8 cellular contexts compared by ENCODE assay signal in genomic region chr12:81610955-81611889, GRCh38.
DNase-seq lines count a peak whose midpoint lies in the region; ATAC-seq, FAIRE-seq and TF ChIP-seq lines count a peak whose summit lies in the region.

No MANE protein-coding gene starts in this region.

- no peaks in the 10 kb centered on the region for H3K27me3 ChIP-seq in Caco-2 (replicated peaks; ENCODE audit: control insufficient read depth, insufficient read depth, low read length)
- H3K27me3 ChIP-seq in H1 (replicated peaks in 1 of 4; ENCODE audit: control insufficient read depth in 3 of 4, extremely low read depth in 1 of 4, insufficient read depth in 3 of 4, low read length in 3 of 4) = no peaks in the 10 kb centered on the region

- no peaks in the 10 kb centered on the region for H3K23me2 ChIP-seq in H1 (ENCODE audit: low read depth, low read length)

- intact Hi-C loops in Caco-2 (cut with micrococcal nuclease; ENCODE audit: unreplicated experiment) = loop anchor here (1.0 kb wide), 1 partner anchor 16 kb away; no protein-coding TSS in a partner anchor

- no peak overlapping the region for H3K56ac ChIP-seq in H1 (replicated peaks; ENCODE audit: insufficient read length, low read depth, low read length)

- no peaks in the 10 kb centered on the region for H3K36me3 Mint-ChIP-seq in Caco-2 (ENCODE audit: insufficient read depth, unreplicated experiment)

- TF ChIP-seq POLR2A in H1 (IDR thresholded peaks at IDR 0.05; ENCODE audit: control extremely low read depth in 1 of 2, low read depth in 2 of 2, low read length in 2 of 2) = no peak

- H3K79me1 ChIP-seq in H1 (ENCODE audit: low read depth, low read length) = no peaks in the 10 kb centered on the region

- H3K4me1 Mint-ChIP-seq in Caco-2 (ENCODE audit: low read depth, unreplicated experiment) = no peaks in the 10 kb centered on the region

- no peak overlapping the region for H2BK5ac ChIP-seq in H1 (ENCODE audit: low read depth, low read length)

- H4K5ac ChIP-seq in H1 (ENCODE audit: insufficient read length, low read depth, low read length) = no peak overlapping the region

- TF ChIP-seq EP300 in H1 (IDR thresholded peaks at IDR 0.05; ENCODE audit: borderline replicate concordance in 1 of 2, low read depth in 2 of 2, low read length in 2 of 2) = no peak

- H3K36me3 ChIP-seq in Caco-2 (ENCODE audit: control insufficient read depth, insufficient read depth, low read length) (no peaks in the 10 kb centered on the region), H1 (ENCODE audit: control insufficient read depth in 2 of 4, insufficient read depth in 4 of 4, low read length in 3 of 4) (no peaks in the 10 kb centered on the region)

- peak in 1 of 2 experiments; percentile 24 for DNase-seq in Caco-2
- peak; percentile 8 to 54 for DNase-seq in Kasumi-1 (lab: John Stamatoyannopoulos, UW)
- peak in 1 of 2 experiments; percentile 45 for DNase-seq in H1 (ENCODE audit: low read depth in 1 of 2, low spot score in 2 of 2)
- DNase-seq in substantia nigra (lab: John Stamatoyannopoulos, UW) = no peak
- DNase-seq in cortex of kidney (lab: John Stamatoyannopoulos, UW) = no peak

- no peak overlapping the region for H3K4me3 Mint-ChIP-seq in Caco-2 (ENCODE audit: unreplicated experiment)

- no peak overlapping the region for H2BK20ac ChIP-seq in H1 (ENCODE audit: low read length)

- no peaks in the 10 kb centered on the region for H3K79me2 ChIP-seq in H1 (ENCODE audit: control insufficient read depth in 1 of 2, insufficient read depth in 2 of 2, low read length in 2 of 2)

- no peak overlapping the region for H3K18ac ChIP-seq in H1 (ENCODE audit: extremely low read depth, low read length)

- H2AFZ ChIP-seq in H1 (ENCODE audit: low read length) = peak overlapping the region; percentile 99; the same call in 1 of the 2 replicates

- no peaks in the 10 kb centered on the region for H4K20me1 ChIP-seq in H1 (replicated peaks in 1 of 2; ENCODE audit: control insufficient read depth in 1 of 2, insufficient read depth in 2 of 2, low read length in 2 of 2)

- 85% methylated on average over 18 of the region's 18 CpGs; no CpG with 5 or more reads in 1 of the 2 experiments for WGBS in H1 (ENCODE audit: extremely low coverage in 1 of 2, insufficient coverage in 1 of 2, insufficient read length in 1 of 2, insufficient replicate concordance in 2 of 2, low coverage in 1 of 2, low lambda C conversion rate in 2 of 2, missing lambda C conversion rate in 1 of 2), 2 experiments

- H3K9me3 Mint-ChIP-seq in Caco-2 (ENCODE audit: unreplicated experiment) = no peaks in the 10 kb centered on the region

- H3K4me2 ChIP-seq in H1 (ENCODE audit: insufficient read depth in 1 of 2, low read depth in 2 of 2, low read length in 2 of 2) = no peak overlapping the region

- TF ChIP-seq RAD21 in H1 (IDR thresholded peaks at IDR 0.05 in 1 of 2, conservative IDR thresholded peaks at IDR 0.05 in 1 of 2; ENCODE audit: low read depth in 2 of 2, low read length in 2 of 2) = peak; percentile 57

- no peak overlapping the region for H2AK5ac ChIP-seq in H1 (ENCODE audit: low read depth, low read length)

- no peak overlapping the region for H3K9ac ChIP-seq in H1 (replicated peaks in 1 of 4; ENCODE audit: extremely low read depth in 1 of 4, low read depth in 3 of 4, low read length in 3 of 4)

- H3K27me3 Mint-ChIP-seq in Caco-2 (ENCODE audit: insufficient read depth, unreplicated experiment) = peaks cover 3% of the 10 kb centered on the region

- no TSS peak for BruUV-seq in Caco-2 (replicated peaks; lab: Mats Ljungman, UMichigan)

- H3K9me3 ChIP-seq in Caco-2 (no peaks in the 10 kb centered on the region), H1 (ENCODE audit: insufficient read depth in 2 of 2, low read depth in 1 of 2, low read length in 1 of 2) (no peaks in the 10 kb centered on the region)

- H4K8ac ChIP-seq in H1 (ENCODE audit: extremely low read depth, insufficient read depth, low read length) = peak overlapping the region; percentile 86; the same call in 1 of the 2 replicates

- H3K23ac ChIP-seq in H1 (ENCODE audit: insufficient read length) = no peak overlapping the region

- H3K4me1 ChIP-seq in Caco-2 = no peaks in the 10 kb centered on the region
- H3K4me1 ChIP-seq in H1 (replicated peaks in 1 of 4; ENCODE audit: control insufficient read depth in 3 of 4, insufficient read depth in 4 of 4, low read length in 3 of 4) = no peaks in the 10 kb centered on the region; a peak in 1 of 7 replicates

- peak; percentile 48 to 49 for TF ChIP-seq CTCF in Caco-2 (IDR thresholded peaks at IDR 0.05; ENCODE audit: insufficient read depth in 1 of 2, low read depth in 1 of 2, low read length in 1 of 2, severe bottlenecking in 1 of 2, unreplicated experiment in 1 of 2)
- TF ChIP-seq CTCF in H1 (IDR thresholded peaks at IDR 0.05; ENCODE audit: control extremely low read depth in 1 of 3, insufficient read depth in 1 of 3, low read depth in 1 of 3, low read length in 3 of 3) = peak in 2 of 3 experiments; percentile 32 to 47; a peak in 2 of 4 replicates

- H3K27ac ChIP-seq in H1 (ENCODE audit: low read depth, low read length) (no peak overlapping the region), substantia nigra (ENCODE audit: low read depth, low read length, poor library complexity, severe bottlenecking) (no peak overlapping the region)

- H2BK120ac ChIP-seq in H1 (replicated peaks; ENCODE audit: low read depth, low read length) = no peak overlapping the region

- CTCF ChIA-PET in Caco-2 (lab: Charles Lee) = interaction anchor here (1.7 kb wide), 1 partner anchor 10 kb away, joined by 8 read pairs; no protein-coding TSS in a partner anchor
- CTCF ChIA-PET in H1 (lab: Charles Lee; ENCODE audit: partially characterized antibody) = interaction anchor here (0.6 to 2.8 kb wide), 26 partner anchors 9 to 747 kb away, joined by 3 to 21 read pairs (median 4); partner anchors contain the start of genes CCDC59 and METTL25

- H3K27ac Mint-ChIP-seq in Caco-2 (ENCODE audit: unreplicated experiment) = no peak overlapping the region

- POLR2A ChIA-PET in Caco-2 (lab: Charles Lee) = no interaction called here
- POLR2A ChIA-PET in H1 (lab: Charles Lee; ENCODE audit: partially characterized antibody) = interaction anchor here (1.2 kb wide), 1 partner anchor 11 kb away, joined by 3 read pairs; no protein-coding TSS in a partner anchor

- H3K14ac ChIP-seq in H1 (ENCODE audit: insufficient read length) = no peak overlapping the region

- H2BK12ac ChIP-seq in H1 (ENCODE audit: low read depth, low read length) = no peak overlapping the region

- no peak overlapping the region for H2BK15ac ChIP-seq in H1 (ENCODE audit: low read length)

- peak; percentile 79 for ATAC-seq in GM19328 (IDR thresholded peaks at IDR 0.05; ENCODE audit: unreplicated experiment)
- no peak for ATAC-seq in GM21528 (IDR thresholded peaks at IDR 0.05; ENCODE audit: low FRiP score, unreplicated experiment)
- no peak for ATAC-seq in HG03196 (IDR thresholded peaks at IDR 0.05; ENCODE audit: unreplicated experiment)

- H3K4me3 ChIP-seq in Caco-2 (ENCODE audit: low read depth, low read length) = no peak overlapping the region
- no peak overlapping the region for H3K4me3 ChIP-seq in H1 (ENCODE audit: extremely low read depth in 1 of 4, insufficient read depth in 2 of 4, low read depth in 3 of 4, low read length in 4 of 4)

- H3K4ac ChIP-seq in H1 (replicated peaks; ENCODE audit: insufficient read length, low read depth, low read length) = no peak overlapping the region

- peak; percentile 28 for FAIRE-seq in H1 (lab: Jason Lieb, UNC)

- no peak overlapping the region for H4K91ac ChIP-seq in H1 (replicated peaks; ENCODE audit: insufficient read length, low read length)

TF ChIP-seq in H1, 55 proteins besides CTCF, POLR2A, EP300 and RAD21:
- no peak for TF ChIP-seq TEAD4 (IDR thresholded peaks at IDR 0.05; ENCODE audit: low read depth, low read length)
- TF ChIP-seq YY1 (IDR thresholded peaks at IDR 0.05; ENCODE audit: low read depth, low read length) = peak; percentile 29; the same call in 1 of the 2 replicates
- no peak for TF ChIP-seq NANOG (IDR thresholded peaks at IDR 0.05; ENCODE audit: insufficient read depth, low read depth, low read length, poor library complexity, severe bottlenecking)

Comparison
In these comparisons a context has a peak if more than half of its experiments do, and no peak if none do; other contexts are left out.
1. DNase-seq: peak in Kasumi-1 (2 of 2); none in substantia nigra (0 of 49) and cortex of kidney (single experiment).